11 cellular contexts compared by ENCODE assay signal in the genomic region with DNA sequence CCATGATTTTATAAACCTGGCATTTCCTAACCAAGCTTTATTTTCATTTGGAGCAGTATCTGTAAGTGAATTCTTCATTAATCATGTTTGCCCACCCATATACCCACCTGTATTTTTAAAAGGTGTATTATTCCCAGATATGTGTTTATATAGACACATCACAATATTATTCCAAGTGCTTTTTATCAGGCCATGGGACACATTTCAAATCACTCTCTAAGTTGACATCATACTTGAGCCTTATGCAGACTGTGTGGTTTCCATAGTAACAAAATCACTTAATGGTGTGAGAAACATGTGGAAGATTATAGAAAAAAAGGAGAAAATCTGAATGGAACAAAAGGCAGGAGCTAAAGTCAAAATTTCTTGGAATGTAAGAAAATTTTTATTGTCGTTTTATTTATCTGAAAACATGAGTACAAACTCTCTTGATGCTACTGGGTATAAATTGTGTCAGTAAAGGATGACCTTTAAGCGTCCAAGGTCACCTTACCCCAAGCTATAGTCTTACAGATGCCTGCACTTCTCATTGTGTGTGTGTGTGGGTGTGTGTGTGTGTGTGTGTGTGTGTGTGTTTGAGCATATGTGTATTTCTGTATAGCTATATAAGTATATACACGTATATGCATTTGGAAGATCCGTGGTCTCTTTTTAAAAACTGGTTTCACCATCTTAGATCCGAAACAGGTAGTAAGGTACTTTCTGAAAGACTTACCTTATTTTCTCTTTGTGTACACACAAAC.
DNase-seq lines count a peak whose midpoint lies in the region; ATAC-seq and TF ChIP-seq lines count a peak whose summit lies in the region.
"Had no signal": no experiment of that assay in that cellular context is flagged by ENCODE, and none has a peak within 500 bp of the region (broad histone marks: within the 10 kb centered on the region; RNA-seq: fewer than 3 reads in every experiment).

No MANE protein-coding gene starts in this region.

- no peak for ATAC-seq in stimulated activated naive CD8-positive, alpha-beta T cell treated with anti-CD3 and anti-CD28 coated beads, Interleukin-15, amount 100 ng/mL, for 72 hours
- no peak for ATAC-seq in HG03520 (IDR thresholded peaks at IDR 0.05; ENCODE audit: unreplicated experiment)

- CTCF ChIA-PET in HEK293T (lab: Yijun Ruan, JAX), result interaction anchor here (0.8 kb wide), 1 partner anchor 16 kb away, joined by 3 read pairs; no protein-coding TSS in a partner anchor

- peaks cover 4% of the 10 kb centered on the region for H3K27me3 Mint-ChIP-seq in T-helper 1 cell treated with Interleukin-12 subunit alpha and Interleukin-12 subunit beta and Interleukin-4 antibody, amounts not matched to agents 30 μg/mL and 1 μg/mL, for 36 hours (ENCODE audit: low read depth)
- H3K27me3 Mint-ChIP-seq in stimulated activated naive CD8-positive, alpha-beta T cell treated with anti-CD3 and anti-CD28 coated beads, Interleukin-15, amount 100 ng/mL, for 72 hours, result no peaks in the 10 kb centered on the region
- H3K27me3 Mint-ChIP-seq: dendritic cell treated with granulocyte-macrophage colony-stimulating factor and Interleukin-4, amounts not matched to agents 40 ng/mL and 50 ng/mL, for 4 days had no signal

- H3K9me3 Mint-ChIP-seq in T-helper 1 cell treated with Interleukin-12 subunit alpha and Interleukin-12 subunit beta and Interleukin-4 antibody, amounts not matched to agents 30 μg/mL and 1 μg/mL, for 36 hours, result no peaks in the 10 kb centered on the region
- H3K9me3 Mint-ChIP-seq in stimulated activated naive CD8-positive, alpha-beta T cell treated with anti-CD3 and anti-CD28 coated beads, Interleukin-15, amount 100 ng/mL, for 72 hours, result peaks cover 0 to 3% of the 10 kb centered on the region in 2 donors
- H3K9me3 Mint-ChIP-seq: dendritic cell treated with granulocyte-macrophage colony-stimulating factor and Interleukin-4, amounts not matched to agents 40 ng/mL and 50 ng/mL, for 4 days; WTC11 had no signal

- H3K36me3 Mint-ChIP-seq in T-helper 1 cell treated with Interleukin-12 subunit alpha and Interleukin-12 subunit beta and Interleukin-4 antibody, amounts not matched to agents 30 μg/mL and 1 μg/mL, for 36 hours (ENCODE audit: low read depth), result peaks cover 3% of the 10 kb centered on the region
- H3K36me3 Mint-ChIP-seq: WTC11 had no signal

- DNase-seq in T-helper 1 cell, result no peak
- peak; percentile 77 for DNase-seq in fibroblast of pulmonary artery (ENCODE audit: low read depth)
- no peak for DNase-seq in stimulated activated naive CD8-positive, alpha-beta T cell treated with anti-CD3 and anti-CD28 coated beads, Interleukin-15, amount 100 ng/mL, for 72 hours
- DNase-seq in HEK293T (ENCODE audit: extremely low spot score), result no peak
- no peak for DNase-seq in NCI-H345 treated with DMSO at 0.1 percent for 48 hours (lab: John Stamatoyannopoulos, UW; ENCODE audit: unreplicated experiment)

- TF ChIP-seq CTCF in WI38 (IDR thresholded peaks at IDR 0.05; ENCODE audit: low read depth, low read length), result no peak
- no peak for TF ChIP-seq CTCF in fibroblast of pulmonary artery (IDR thresholded peaks at IDR 0.05; ENCODE audit: low read length, missing control alignments)

- H3K4me1 Mint-ChIP-seq in T-helper 1 cell treated with Interleukin-12 subunit alpha and Interleukin-12 subunit beta and Interleukin-4 antibody, amounts not matched to agents 30 μg/mL and 1 μg/mL, for 36 hours (ENCODE audit: low read depth), result peaks cover 34% of the 10 kb centered on the region
- peaks cover 69% of the 10 kb centered on the region for H3K4me1 Mint-ChIP-seq in stimulated activated naive CD8-positive, alpha-beta T cell treated with anti-CD3 and anti-CD28 coated beads, Interleukin-15, amount 100 ng/mL, for 72 hours
- H3K4me1 Mint-ChIP-seq: B cell had no signal

- POLR2A ChIA-PET in HEK293T (lab: Yijun Ruan, JAX), result interaction anchor here (1.0 kb wide), 1 partner anchor 101 kb away, joined by 3 read pairs; a partner anchor contains a TSS

- no peak overlapping the region for H3K4me3 Mint-ChIP-seq in T-helper 1 cell treated with Interleukin-12 subunit alpha and Interleukin-12 subunit beta and Interleukin-4 antibody, amounts not matched to agents 30 μg/mL and 1 μg/mL, for 36 hours
- peak overlapping the region; percentile 61 to 77 for H3K4me3 Mint-ChIP-seq in stimulated activated naive CD8-positive, alpha-beta T cell treated with anti-CD3 and anti-CD28 coated beads, Interleukin-15, amount 100 ng/mL, for 72 hours
- H3K4me3 Mint-ChIP-seq: B cell; dendritic cell treated with granulocyte-macrophage colony-stimulating factor and Interleukin-4, amounts not matched to agents 40 ng/mL and 50 ng/mL, for 4 days; WTC11 had no signal

- H3K27ac Mint-ChIP-seq in T-helper 1 cell treated with Interleukin-12 subunit alpha and Interleukin-12 subunit beta and Interleukin-4 antibody, amounts not matched to agents 30 μg/mL and 1 μg/mL, for 36 hours, result peak overlapping the region; percentile 85
- peak overlapping the region; percentile 93 to 95 for H3K27ac Mint-ChIP-seq in stimulated activated naive CD8-positive, alpha-beta T cell treated with anti-CD3 and anti-CD28 coated beads, Interleukin-15, amount 100 ng/mL, for 72 hours
- H3K27ac Mint-ChIP-seq: B cell, WTC11 had no signal

- H3K4me3 ChIP-seq in WI38 (ENCODE audit: low read depth, low read length) (peak overlapping the region; percentile 45), fibroblast of pulmonary artery (replicated peaks; ENCODE audit: low read depth, low read length) (no peak overlapping the region)

TF ChIP-seq in HEK293T, 16 proteins besides CTCF, POLR2A, EP300 and RAD21:
- TF ChIP-seq SP1 (IDR thresholded peaks at IDR 0.05) (no peak), HDGF (IDR thresholded peaks at IDR 0.05; ENCODE audit: borderline replicate concordance) (no peak), LEF1 (IDR thresholded peaks at IDR 0.05; ENCODE audit: borderline replicate concordance) (no peak), ARNT (IDR thresholded peaks at IDR 0.05) (no peak), CTBP1 (IDR thresholded peaks at IDR 0.05; ENCODE audit: borderline replicate concordance) (no peak), TARDBP (IDR thresholded peaks at IDR 0.05) (no peak)
